ENCODE assay signal across 24 cellular contexts in genomic region chr2:187354653-187355052, GRCh38.
DNase-seq lines count a peak whose midpoint lies in the region; ATAC-seq and TF ChIP-seq lines count a peak whose summit lies in the region.
"Had no signal": no experiment of that assay in that cellular context is flagged by ENCODE, and none has a peak within 500 bp of the region (broad histone marks: within the 10 kb centered on the region; RNA-seq: fewer than 3 reads in every experiment).

No MANE protein-coding gene starts in this region.

- H3K27me3 ChIP-seq in left ventricle myocardium inferior (ENCODE audit: low read depth) = no peaks in the 10 kb centered on the region
- H3K27me3 ChIP-seq: BE2C; BLaER1 treated with 17β-estradiol and CSF1 and Interleukin-3, amounts not matched to agents 10 nM and 100 nM had no signal

- H3K36me3 ChIP-seq in left ventricle myocardium inferior = peaks cover 35% of the 10 kb centered on the region
- H3K36me3 ChIP-seq: BE2C; BLaER1 treated with 17β-estradiol and CSF1 and Interleukin-3, amounts not matched to agents 10 nM and 100 nM; HAP-1 had no signal

- peaks cover 65% of the 10 kb centered on the region for H3K36me3 Mint-ChIP-seq in dendritic cell treated with granulocyte-macrophage colony-stimulating factor and Interleukin-4, amounts not matched to agents 40 ng/mL and 50 ng/mL, for 4 days (ENCODE audit: low read depth)
- no peaks in the 10 kb centered on the region for H3K36me3 Mint-ChIP-seq in activated T-helper 2 cell treated with anti-CD3 and anti-CD28 coated beads, Interferon-gamma antibody, Interleukin-2, Interleukin-4, amounts not matched to agents 10 μg/mL and 5 μg/mL and 100 μg/mL, durations not matched to agents 14 hours and 24 hours and 36 hours (ENCODE audit: low read depth)
- H3K36me3 Mint-ChIP-seq: CD4-positive, CD25-positive, alpha-beta regulatory T cell; CD8-positive, alpha-beta T cell had no signal

- H3K27ac ChIP-seq in left ventricle myocardium inferior (replicated peaks) = peak overlapping the region; percentile 24
- H3K27ac ChIP-seq: A549 had no signal

- no peak for ATAC-seq in left cardiac atrium
- peak; percentile 53 for ATAC-seq in HG02885 (IDR thresholded peaks at IDR 0.05; ENCODE audit: poor library complexity, unreplicated experiment)
- ATAC-seq in GM21619 (IDR thresholded peaks at IDR 0.05; ENCODE audit: unreplicated experiment) = no peak
- ATAC-seq: A549; CD8-positive, alpha-beta T cell had no signal

- H3K4me1 ChIP-seq in left ventricle myocardium inferior = peaks cover 22% of the 10 kb centered on the region
- H3K4me1 ChIP-seq: A549, BE2C, Caco-2, HAP-1 had no signal

- H3K27me3 Mint-ChIP-seq in dendritic cell treated with granulocyte-macrophage colony-stimulating factor and Interleukin-4, amounts not matched to agents 40 ng/mL and 50 ng/mL, for 4 days = no peaks in the 10 kb centered on the region
- H3K27me3 Mint-ChIP-seq in activated T-helper 2 cell treated with anti-CD3 and anti-CD28 coated beads, Interferon-gamma antibody, Interleukin-2, Interleukin-4, amounts not matched to agents 10 μg/mL and 5 μg/mL and 100 μg/mL, durations not matched to agents 14 hours and 24 hours and 36 hours (ENCODE audit: low read depth) = no peaks in the 10 kb centered on the region
- H3K27me3 Mint-ChIP-seq: CD4-positive, CD25-positive, alpha-beta regulatory T cell had no signal

- no peak overlapping the region for H3K4me3 ChIP-seq in left ventricle myocardium inferior
- H3K4me3 ChIP-seq: A549; BLaER1 treated with 17β-estradiol and CSF1 and Interleukin-3, amounts not matched to agents 10 nM and 100 nM; HAP-1 had no signal

- TF ChIP-seq CTCF in left ventricle myocardium inferior (IDR thresholded peaks at IDR 0.05; ENCODE audit: borderline replicate concordance) = no peak

- peak overlapping the region; percentile 74 for H3K27ac Mint-ChIP-seq in dendritic cell treated with granulocyte-macrophage colony-stimulating factor and Interleukin-4, amounts not matched to agents 40 ng/mL and 50 ng/mL, for 4 days
- H3K27ac Mint-ChIP-seq in activated T-helper 2 cell treated with anti-CD3 and anti-CD28 coated beads, Interferon-gamma antibody, Interleukin-2, Interleukin-4, amounts not matched to agents 10 μg/mL and 5 μg/mL and 100 μg/mL, durations not matched to agents 14 hours and 24 hours and 36 hours = no peak overlapping the region
- H3K27ac Mint-ChIP-seq: CD4-positive, CD25-positive, alpha-beta regulatory T cell; CD8-positive, alpha-beta T cell; HFFc6 had no signal

- no peak overlapping the region for H3K4me3 Mint-ChIP-seq in dendritic cell treated with granulocyte-macrophage colony-stimulating factor and Interleukin-4, amounts not matched to agents 40 ng/mL and 50 ng/mL, for 4 days
- H3K4me3 Mint-ChIP-seq in activated T-helper 2 cell treated with anti-CD3 and anti-CD28 coated beads, Interferon-gamma antibody, Interleukin-2, Interleukin-4, amounts not matched to agents 10 μg/mL and 5 μg/mL and 100 μg/mL, durations not matched to agents 14 hours and 24 hours and 36 hours (ENCODE audit: low read depth) = no peak overlapping the region
- H3K4me3 Mint-ChIP-seq: CD4-positive, CD25-positive, alpha-beta regulatory T cell; CD8-positive, alpha-beta T cell; HFFc6 had no signal

- intact Hi-C loops in left ventricle myocardium inferior (cut with micrococcal nuclease) = no loop called here
- intact Hi-C loops in left cardiac atrium (cut with DNase I) = no loop called here
- intact Hi-C loops in dendritic cell treated with granulocyte-macrophage colony-stimulating factor and Interleukin-4, amounts not matched to agents 40 ng/mL and 50 ng/mL, for 4 days (cut with micrococcal nuclease) = loop anchor here (5.0 kb wide), 1 partner anchor 47 kb away; no protein-coding TSS in a partner anchor
- intact Hi-C loops in activated T-helper 2 cell treated with anti-CD3 and anti-CD28 coated beads, Interferon-gamma antibody, Interleukin-2, Interleukin-4, amounts not matched to agents 10 μg/mL and 5 μg/mL and 100 μg/mL, durations not matched to agents 14 hours and 24 hours and 36 hours (cut with micrococcal nuclease) = no loop called here

- H3K4me1 Mint-ChIP-seq in dendritic cell treated with granulocyte-macrophage colony-stimulating factor and Interleukin-4, amounts not matched to agents 40 ng/mL and 50 ng/mL, for 4 days (ENCODE audit: low read depth) = peaks cover 21% of the 10 kb centered on the region
- no peaks in the 10 kb centered on the region for H3K4me1 Mint-ChIP-seq in activated T-helper 2 cell treated with anti-CD3 and anti-CD28 coated beads, Interferon-gamma antibody, Interleukin-2, Interleukin-4, amounts not matched to agents 10 μg/mL and 5 μg/mL and 100 μg/mL, durations not matched to agents 14 hours and 24 hours and 36 hours (ENCODE audit: low read depth)
- H3K4me1 Mint-ChIP-seq: CD4-positive, CD25-positive, alpha-beta regulatory T cell had no signal

- H3K9me3 Mint-ChIP-seq in dendritic cell treated with granulocyte-macrophage colony-stimulating factor and Interleukin-4, amounts not matched to agents 40 ng/mL and 50 ng/mL, for 4 days = peaks cover 7% of the 10 kb centered on the region
- no peaks in the 10 kb centered on the region for H3K9me3 Mint-ChIP-seq in activated T-helper 2 cell treated with anti-CD3 and anti-CD28 coated beads, Interferon-gamma antibody, Interleukin-2, Interleukin-4, amounts not matched to agents 10 μg/mL and 5 μg/mL and 100 μg/mL, durations not matched to agents 14 hours and 24 hours and 36 hours
- H3K9me3 Mint-ChIP-seq: CD8-positive, alpha-beta T cell; HFFc6 had no signal

- DNase-seq in left ventricle myocardium inferior = no peak
- DNase-seq in left cardiac atrium = no peak
- DNase-seq in NAMALWA (ENCODE audit: low spot score) = peak; percentile 17
- DNase-seq in amygdala (lab: John Stamatoyannopoulos, UW) = no peak
- DNase-seq in activated T-helper 2 cell treated with anti-CD3 and anti-CD28 coated beads, Interferon-gamma antibody, Interleukin-2, Interleukin-4, amounts not matched to agents 10 μg/mL and 5 μg/mL and 100 μg/mL, durations not matched to agents 14 hours and 24 hours and 36 hours (ENCODE audit: low spot score) = no peak
- DNase-seq: 8988T; ACHN; AML-193; BE2C; Caco-2; CD4-positive, CD25-positive, alpha-beta regulatory T cell; CD8-positive, alpha-beta T cell; DMS 273 treated with DMSO at 0.1 percent for 48 hours; DMS53; DMS79 treated with DMSO at 0.1 percent for 48 hours; GF-D8; GOT3; HFFc6 had no signal

- no peaks in the 10 kb centered on the region for H3K9me3 ChIP-seq in left ventricle myocardium inferior (replicated peaks)
- H3K9me3 ChIP-seq: A549; BE2C; BLaER1 treated with 17β-estradiol and CSF1 and Interleukin-3, amounts not matched to agents 10 nM and 100 nM; Caco-2; HAP-1 had no signal
